8 cellular contexts compared by ENCODE assay signal in the genomic region with DNA sequence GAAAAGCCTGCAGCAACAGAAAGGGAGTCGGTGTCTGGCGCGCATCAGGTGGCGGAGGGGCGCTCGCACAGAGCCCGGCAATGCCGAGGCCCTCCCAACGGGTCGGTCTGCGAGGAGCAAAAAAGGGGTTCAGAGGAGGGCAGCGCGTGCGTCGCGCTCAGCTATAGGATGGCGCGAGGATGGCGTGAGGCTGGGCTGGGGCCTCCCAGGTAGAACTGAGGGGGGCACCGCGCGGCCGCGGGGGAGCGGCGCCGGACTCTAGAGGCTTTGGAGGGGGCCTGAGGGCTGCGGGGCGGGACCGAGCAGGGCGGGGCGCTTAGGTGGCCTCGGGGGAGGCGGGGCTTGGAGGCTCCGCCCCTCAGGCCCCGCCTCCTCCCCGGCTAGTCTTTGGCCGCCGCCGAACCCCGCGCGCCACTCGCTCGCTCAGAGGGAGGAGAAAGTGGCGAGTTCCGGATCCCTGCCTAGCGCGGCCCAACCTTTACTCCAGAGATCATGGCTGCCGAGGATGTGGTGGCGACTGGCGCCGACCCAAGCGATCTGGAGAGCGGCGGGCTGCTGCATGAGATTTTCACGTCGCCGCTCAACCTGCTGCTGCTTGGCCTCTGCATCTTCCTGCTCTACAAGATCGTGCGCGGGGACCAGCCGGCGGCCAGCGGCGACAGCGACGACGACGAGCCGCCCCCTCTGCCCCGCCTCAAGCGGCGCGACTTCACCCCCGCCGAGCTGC. TPM values are rescaled to one million over a fixed set of nuclear protein-coding genes. Genes with fewer than 3 reads are reported as not detected.
DNase-seq lines count a peak whose midpoint lies in the region; ATAC-seq and TF ChIP-seq lines count a peak whose summit lies in the region.

A gene (plus strand): TSS at position 414 of the 727 bp plus-strand sequence. CDS start 79 bp downstream, at position 493.

- H3K27me3 ChIP-seq in left ventricle myocardium inferior (ENCODE audit: low read depth) (no peaks in the 10 kb centered on the region), prostate gland (replicated peaks; ENCODE audit: insufficient read depth) (no peaks in the 10 kb centered on the region)

- peak; percentile 90 for ATAC-seq in HG02571 (IDR thresholded peaks at IDR 0.05; ENCODE audit: unreplicated experiment)

- H3K4me1 ChIP-seq in left ventricle myocardium inferior: peaks cover 13% of the 10 kb centered on the region
- no peaks in the 10 kb centered on the region for H3K4me1 ChIP-seq in prostate gland (replicated peaks)

- H3K36me3 ChIP-seq in left ventricle myocardium inferior (no peaks in the 10 kb centered on the region), prostate gland (no peaks in the 10 kb centered on the region)

- DNase-seq in GM12864 (ENCODE audit: low read depth): peak; percentile 37
- peak; percentile 30 for DNase-seq in NCI-H1048 (lab: John Stamatoyannopoulos, UW)
- DNase-seq in amniotic epithelial cell (ENCODE audit: low read depth): peak; percentile 63
- peak; percentile 82 for DNase-seq in left ventricle myocardium inferior
- DNase-seq in prostate gland (ENCODE audit: low spot score): peak; percentile 72
- peak; percentile 87 for DNase-seq in ureter (ENCODE audit: low spot score)

- intact Hi-C loops in T-helper 1 cell treated with Interleukin-12 subunit alpha and Interleukin-12 subunit beta and Interleukin-4 antibody, amounts not matched to agents 30 ng/mL and 1 ng/mL, for 36 hours (cut with micrococcal nuclease): loop anchor here (1.0 to 10.0 kb wide), 12 partner anchors 37 to 1016 kb away; a partner anchor contains a TSS
- intact Hi-C loops in left ventricle myocardium inferior (cut with micrococcal nuclease): no loop called here
- intact Hi-C loops in prostate gland (cut with DNase I): loop anchor here (10.0 kb wide), 1 partner anchor 169 kb away; no protein-coding TSS in a partner anchor

- H3K4me3 ChIP-seq in GM12864 (ENCODE audit: low read depth, low read length) (peak within 1 kb of the TSS; percentile 81), left ventricle myocardium inferior (peak within 1 kb of the TSS; percentile 85), prostate gland (peak within 1 kb of the TSS; percentile 59 to 69)

- WGBS in prostate gland: 2% methylated on average over 52 of the region's 77 CpGs

- peak within 1 kb of the TSS; percentile 85 for H3K27ac ChIP-seq in left ventricle myocardium inferior (replicated peaks)
- peak within 1 kb of the TSS; percentile 79 to 84 for H3K27ac ChIP-seq in prostate gland

- TF ChIP-seq CTCF in GM12864 (IDR thresholded peaks at IDR 0.05; ENCODE audit: low read depth, low read length, missing control alignments) (no peak), left ventricle myocardium inferior (IDR thresholded peaks at IDR 0.05; ENCODE audit: borderline replicate concordance) (no peak), prostate gland (IDR thresholded peaks at IDR 0.05) (no peak)

- TF ChIP-seq POLR2A in prostate gland (IDR thresholded peaks at IDR 0.05): peak; percentile 76

- H3K9me3 ChIP-seq in left ventricle myocardium inferior (replicated peaks) (no peaks in the 10 kb centered on the region), prostate gland (no peaks in the 10 kb centered on the region)

RNA-seq across cellular contexts. Expression of the gene that starts here (rescaled TPM):
- total RNA-seq in T-helper 1 cell treated with Interleukin-12 subunit alpha and Interleukin-12 subunit beta and Interleukin-4 antibody, amounts not matched to agents 30 ng/mL and 1 ng/mL, for 36 hours: 29.9 and 30.0 TPM in 2 replicates
- total RNA-seq in left ventricle myocardium inferior (16.1 TPM), prostate gland (100 to 1,000 TPM; 156 to 171 TPM), ureter (112 TPM)

Comparison
In these comparisons a context has a peak if more than half of its experiments do, and no peak if none do; other contexts are left out.
1. Peak in every context shown above with its lines: DNase-seq, ATAC-seq, H3K4me3 ChIP-seq and H3K27ac ChIP-seq.
2. DNase-seq: peak in every context shown above with its lines; median percentile 87 in ureter; 82 in left ventricle myocardium inferior; 72 in prostate gland; 63 in amniotic epithelial cell; 37 in GM12864; 30 in NCI-H1048.